Comparison of ENCODE assay signal across 27 cellular contexts in the genomic region with DNA sequence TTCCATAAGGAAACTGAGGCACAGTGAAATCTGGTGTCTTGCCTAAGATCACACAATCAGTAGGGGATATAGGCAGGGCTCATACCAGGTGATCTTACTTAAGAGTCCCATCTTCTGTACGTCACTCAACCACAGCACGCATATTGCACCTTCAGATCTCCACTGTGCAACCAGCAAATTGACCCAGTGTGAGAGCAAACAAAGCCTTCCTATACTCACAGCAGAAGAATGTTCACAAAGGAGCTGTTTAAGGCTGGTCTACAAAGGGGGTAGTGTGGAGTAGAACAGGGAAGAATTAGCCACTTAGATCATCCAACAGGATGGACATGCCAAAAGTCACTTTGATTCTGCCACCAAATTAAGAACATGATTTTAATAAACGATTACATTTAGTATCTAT.
"Had no signal": no experiment of that assay in that cellular context is flagged by ENCODE, and none has a peak within 500 bp of the region (broad histone marks: within the 10 kb centered on the region; RNA-seq: fewer than 3 reads in every experiment).

No MANE protein-coding gene starts in this region.

- H3K27ac ChIP-seq: ascending aorta, cardiac muscle cell, heart right ventricle, left ventricle myocardium inferior, prostate gland, suprapubic skin, tibial artery, upper lobe of right lung, WERI-Rb-1 had no signal

- ATAC-seq: activated CD4-positive, CD25-positive, alpha-beta regulatory T cell treated with anti-CD3 and anti-CD28 coated beads, Interleukin-2, amount 50 U/mL, for 24 hours; effector memory CD8-positive, alpha-beta T cell; heart right ventricle; stimulated activated memory B cell treated with anti-CD40 and anti-IgM and Interleukin-4, amounts not matched to agents 10 μg/mL and 1 μg/mL and 100 μg/mL, for 72 hours; stimulated activated naive CD8-positive, alpha-beta T cell treated with anti-CD3 and anti-CD28 coated beads, Interleukin-15, amount 100 ng/mL, for 72 hours; T-helper 17 cell; upper lobe of right lung had no signal

- DNase-seq: activated CD4-positive, alpha-beta T cell treated with anti-CD3 and anti-CD28 coated beads for 48 hours; activated CD4-positive, alpha-beta T cell treated with anti-CD3 and anti-CD28 coated beads, Interleukin-2, amount 50 U/mL, for 48 hours; activated CD8-positive, alpha-beta memory T cell treated with anti-CD3 and anti-CD28 coated beads for 24 hours; activated effector memory CD4-positive, alpha-beta T cell treated with anti-CD3 and anti-CD28 coated beads, Interleukin-2, amount 50 U/mL, for 16 hours; activated naive CD4-positive, alpha-beta T cell treated with anti-CD3 and anti-CD28 coated beads, Interleukin-2, amount 10 ng/mL, durations not matched to agents 7 days and 5 days; activated naive CD8-positive, alpha-beta T cell treated with anti-CD3 and anti-CD28 coated beads, Interleukin-2, amount 10 ng/mL, durations not matched to agents 7 days and 5 days; cortex of kidney; effector memory CD8-positive, alpha-beta T cell; erythroblast; heart right ventricle; islet precursor cell; left ventricle myocardium inferior; stimulated activated CD4-positive, alpha-beta T cell treated with anti-CD3 and anti-CD28 coated beads, Interleukin-1b, Interleukin-23, amount 100 ng/mL, for 48 hours; stimulated activated CD4-positive, alpha-beta T cell treated with anti-CD3 and anti-CD28 coated beads, Interleukin-4, amount 100 ng/mL, for 4 hours; stimulated activated CD8-positive, alpha-beta memory T cell treated with anti-CD3 and anti-CD28 coated beads, Interleukin-4, amount 100 ng/mL, for 48 hours; stimulated activated naive CD8-positive, alpha-beta T cell treated with anti-CD3 and anti-CD28 coated beads, Interleukin-15, amount 100 ng/mL, for 72 hours; T-helper 17 cell; T1000; tibial artery; upper lobe of right lung; WERI-Rb-1 had no signal
